Comparison of ENCODE assay signal across 8 cellular contexts in genomic region chr21:39004776-39005605, GRCh38.
A peak's percentile ranks its signal among the peaks of the same experiment; 100 is the strongest.
DNase-seq lines count a peak whose midpoint lies in the region; ATAC-seq, FAIRE-seq and TF ChIP-seq lines count a peak whose summit lies in the region.

No MANE protein-coding gene starts in this region.

- no peak for ATAC-seq in activated naive CD8-positive, alpha-beta T cell treated with anti-CD3 and anti-CD28 coated beads, Interleukin-2, amount 50 U/mL, for 24 hours

- peaks cover 15% of the 10 kb centered on the region for H3K4me1 Mint-ChIP-seq in activated naive CD4-positive, alpha-beta T cell treated with anti-CD3 and anti-CD28 coated beads for 36 hours (ENCODE audit: low read depth)
- peaks cover 36% of the 10 kb centered on the region for H3K4me1 Mint-ChIP-seq in activated naive CD8-positive, alpha-beta T cell treated with anti-CD3 and anti-CD28 coated beads, Interleukin-2, amount 50 U/mL, for 24 hours

- H3K4me1 ChIP-seq in kidney (ENCODE audit: control insufficient read depth in 1 of 2, insufficient read depth in 1 of 2, low read depth in 1 of 2, low read length in 2 of 2) (peaks cover 4 to 16% of the 10 kb centered on the region in 2 donors), thymus (ENCODE audit: control insufficient read depth, insufficient read depth, low read length) (peaks cover 17% of the 10 kb centered on the region)

- H3K27me3 ChIP-seq in thymus (ENCODE audit: control insufficient read depth, insufficient read depth), result no peaks in the 10 kb centered on the region

- H3K4me3 ChIP-seq in kidney (ENCODE audit: low read length in 2 of 2) (no peak overlapping the region), thymus (ENCODE audit: low read length) (no peak overlapping the region)

- H3K27ac ChIP-seq in kidney (ENCODE audit: low read depth in 2 of 2, low read length in 2 of 2) (peak overlapping the region; percentile 75 to 82), thymus (ENCODE audit: low read depth) (peak overlapping the region; percentile 88)

- H3K4me3 Mint-ChIP-seq in activated naive CD4-positive, alpha-beta T cell treated with anti-CD3 and anti-CD28 coated beads for 36 hours, result no peak overlapping the region
- no peak overlapping the region for H3K4me3 Mint-ChIP-seq in activated naive CD8-positive, alpha-beta T cell treated with anti-CD3 and anti-CD28 coated beads, Interleukin-2, amount 50 U/mL, for 24 hours

- peak; percentile 21 for DNase-seq in activated naive CD4-positive, alpha-beta T cell treated with anti-CD3 and anti-CD28 coated beads for 36 hours
- DNase-seq in activated naive CD4-positive, alpha-beta T cell treated with anti-CD3 and anti-CD28 coated beads, Interleukin-2, amount 50 U/mL, for 16 hours, result no peak
- DNase-seq in activated naive CD8-positive, alpha-beta T cell treated with anti-CD3 and anti-CD28 coated beads, Interleukin-2, amount 50 U/mL, for 24 hours, result no peak
- DNase-seq in kidney (peak; percentile 90), HuH-7.5 (ENCODE audit: low spot score) (no peak), glomerular visceral epithelial cell (ENCODE audit: extremely low spot score) (no peak), NCI-H524 treated with DMSO at 0.1 percent for 48 hours (lab: John Stamatoyannopoulos, UW) (no peak)

- WGBS in thymus, result 11% methylated on average over 19 of the region's 20 CpGs

- no peaks in the 10 kb centered on the region for H3K36me3 Mint-ChIP-seq in activated naive CD4-positive, alpha-beta T cell treated with anti-CD3 and anti-CD28 coated beads for 36 hours (ENCODE audit: low read depth)
- H3K36me3 Mint-ChIP-seq in activated naive CD8-positive, alpha-beta T cell treated with anti-CD3 and anti-CD28 coated beads, Interleukin-2, amount 50 U/mL, for 24 hours (ENCODE audit: low read depth), result no peaks in the 10 kb centered on the region

- CTCF ChIA-PET in activated naive CD4-positive, alpha-beta T cell treated with anti-CD3 and anti-CD28 coated beads for 36 hours (lab: Charles Lee), result interaction anchor here (0.7 kb wide), 1 partner anchor 18 kb away, joined by 3 read pairs; no protein-coding TSS in a partner anchor

- no peak overlapping the region for H3K27ac Mint-ChIP-seq in activated naive CD4-positive, alpha-beta T cell treated with anti-CD3 and anti-CD28 coated beads for 36 hours
- peak overlapping the region; percentile 78 for H3K27ac Mint-ChIP-seq in activated naive CD8-positive, alpha-beta T cell treated with anti-CD3 and anti-CD28 coated beads, Interleukin-2, amount 50 U/mL, for 24 hours

- intact Hi-C loops in activated naive CD4-positive, alpha-beta T cell treated with anti-CD3 and anti-CD28 coated beads for 36 hours (cut with micrococcal nuclease), result loop anchor here (10.0 kb wide), 1 partner anchor 380 kb away; a partner anchor contains a TSS
- intact Hi-C loops in kidney (cut with DNase I), result no loop called here

- H3K9me3 ChIP-seq in kidney (ENCODE audit: control insufficient read depth in 1 of 2, low read length in 2 of 2) (no peaks in the 10 kb centered on the region), thymus (ENCODE audit: control insufficient read depth) (no peaks in the 10 kb centered on the region)

- no peak for TF ChIP-seq CTCF in kidney (IDR thresholded peaks at IDR 0.05; ENCODE audit: borderline replicate concordance, extremely low read depth, insufficient read depth)

- FAIRE-seq in kidney (lab: Jason Lieb, UNC), result no peak

- no peaks in the 10 kb centered on the region for H3K9me3 Mint-ChIP-seq in activated naive CD4-positive, alpha-beta T cell treated with anti-CD3 and anti-CD28 coated beads for 36 hours
- no peaks in the 10 kb centered on the region for H3K9me3 Mint-ChIP-seq in activated naive CD8-positive, alpha-beta T cell treated with anti-CD3 and anti-CD28 coated beads, Interleukin-2, amount 50 U/mL, for 24 hours

- H3K9ac ChIP-seq in kidney (ENCODE audit: low read length in 2 of 2), result no peak overlapping the region

- no peaks in the 10 kb centered on the region for H3K27me3 Mint-ChIP-seq in activated naive CD4-positive, alpha-beta T cell treated with anti-CD3 and anti-CD28 coated beads for 36 hours (ENCODE audit: low read depth)
- H3K27me3 Mint-ChIP-seq in activated naive CD8-positive, alpha-beta T cell treated with anti-CD3 and anti-CD28 coated beads, Interleukin-2, amount 50 U/mL, for 24 hours, result peaks cover 1% of the 10 kb centered on the region

- no peaks in the 10 kb centered on the region for H3K36me3 ChIP-seq in kidney (ENCODE audit: control insufficient read depth in 1 of 2, insufficient read depth in 2 of 2, low read length in 2 of 2)
- no peaks in the 10 kb centered on the region for H3K36me3 ChIP-seq in thymus (ENCODE audit: control insufficient read depth, insufficient read depth)

Comparison
In these comparisons a context has a peak if more than half of its experiments do, and no peak if none do; other contexts are left out.
1. DNase-seq: peak in activated naive CD4-positive, alpha-beta T cell treated with anti-CD3 and anti-CD28 coated beads for 36 hours (single experiment) and kidney (single experiment); none in activated naive CD4-positive, alpha-beta T cell treated with anti-CD3 and anti-CD28 coated beads, Interleukin-2, amount 50 U/mL, for 16 hours (single experiment), activated naive CD8-positive, alpha-beta T cell treated with anti-CD3 and anti-CD28 coated beads, Interleukin-2, amount 50 U/mL, for 24 hours (single experiment), HuH-7.5 (single experiment), glomerular visceral epithelial cell (single experiment) and NCI-H524 treated with DMSO at 0.1 percent for 48 hours (single experiment).